In the genomic region with DNA sequence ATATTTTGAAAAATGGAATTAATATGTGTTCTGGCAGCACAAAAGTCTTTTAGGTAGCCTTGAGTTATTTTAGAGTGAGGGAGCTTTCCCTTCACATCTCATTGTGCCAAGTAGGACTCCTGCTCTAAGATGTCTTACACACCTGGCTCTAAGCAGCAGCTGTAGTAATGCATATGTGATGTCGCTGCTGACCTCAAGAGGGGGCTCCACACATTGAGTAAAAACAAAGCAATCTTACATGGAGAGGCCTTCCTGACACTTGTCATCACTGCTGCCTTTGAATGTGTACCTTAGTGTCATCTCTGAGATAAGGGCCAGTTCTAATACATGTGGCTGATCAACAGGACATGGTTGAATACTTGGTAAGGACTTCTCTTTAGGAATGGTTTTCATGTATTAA, we compare ENCODE assay signal across 8 cellular contexts.
DNase-seq lines count a peak whose midpoint lies in the region; ATAC-seq, FAIRE-seq and TF ChIP-seq lines count a peak whose summit lies in the region.

No MANE protein-coding gene starts in this region.

- no peaks in the 10 kb centered on the region for H3K27me3 ChIP-seq in cardiac muscle cell
- no peaks in the 10 kb centered on the region for H3K27me3 ChIP-seq in small intestine (ENCODE audit: control insufficient read depth in 2 of 2, insufficient read depth in 2 of 2, low read length in 2 of 2)

- H3K36me3 ChIP-seq in cardiac muscle cell (no peaks in the 10 kb centered on the region), small intestine (ENCODE audit: control insufficient read depth in 2 of 2, insufficient read depth in 2 of 2, low read length in 2 of 2) (no peaks in the 10 kb centered on the region)

- TF ChIP-seq CTCF in cardiac muscle cell (IDR thresholded peaks at IDR 0.05; ENCODE audit: low read depth, low read length) (peak; percentile 49), foreskin fibroblast (IDR thresholded peaks at IDR 0.05; ENCODE audit: low read depth, low read length) (peak; percentile 31)

- peak; percentile 48 to 54 for DNase-seq in cardiac muscle cell (ENCODE audit: low read depth in 1 of 2, low spot score in 1 of 2)
- DNase-seq in cardiac septum (ENCODE audit: low spot score): no peak
- DNase-seq in Jurkat, Clone E6-1 (ENCODE audit: low read depth, low spot score): peak; percentile 57
- DNase-seq in T follicular helper cell (ENCODE audit: low read depth): peak; percentile 6
- no peak for DNase-seq in foreskin fibroblast
- DNase-seq in small intestine: peak; percentile 46
- DNase-seq in NCI-H1092 (lab: John Stamatoyannopoulos, UW): no peak

- ATAC-seq in GM21737 (IDR thresholded peaks at IDR 0.05; ENCODE audit: unreplicated experiment): peak; percentile 81

- intact Hi-C loops in cardiac septum (cut with DNase I): loop anchor here (10.0 kb wide), 1 partner anchor 61 kb away; no protein-coding TSS in a partner anchor

- peaks cover 18% of the 10 kb centered on the region for H3K4me1 ChIP-seq in cardiac muscle cell (ENCODE audit: low read depth)
- peaks cover 0 to 3% of the 10 kb centered on the region in 2 donors for H3K4me1 ChIP-seq in small intestine (ENCODE audit: control insufficient read depth in 2 of 2, insufficient read depth in 1 of 2, low read depth in 1 of 2, low read length in 1 of 2)

- H3K4me3 ChIP-seq in cardiac muscle cell (no peak overlapping the region), foreskin fibroblast (ENCODE audit: low read depth in 1 of 2, low read length in 2 of 2) (no peak overlapping the region), small intestine (ENCODE audit: low read depth in 1 of 2, low read length in 2 of 2) (no peak overlapping the region)
- H3K4me3 ChIP-seq in Jurkat, Clone E6-1 (ENCODE audit: low read length): no peak overlapping the region

- H3K9me3 ChIP-seq in cardiac muscle cell (ENCODE audit: low read depth) (no peaks in the 10 kb centered on the region), small intestine (ENCODE audit: control insufficient read depth, low read depth) (no peaks in the 10 kb centered on the region)

- 4 to 19% (median 17%) methylated on average over 1 of the region's 1 CpG for WGBS in small intestine, 3 donors

- no peak overlapping the region for H3K27ac ChIP-seq in cardiac muscle cell
- no peak overlapping the region for H3K27ac ChIP-seq in small intestine (ENCODE audit: low read depth in 1 of 2, low read length in 1 of 2)

- FAIRE-seq in small intestine (lab: Jason Lieb, UNC): no peak

Comparison
In these comparisons a context has a peak if more than half of its experiments do, and no peak if none do; other contexts are left out.
1. DNase-seq: peak in cardiac muscle cell (2 of 2), Jurkat, Clone E6-1 (single experiment), T follicular helper cell (single experiment) and small intestine (single experiment); none in cardiac septum (single experiment), foreskin fibroblast (0 of 2) and NCI-H1092 (single experiment).